In the genomic region with DNA sequence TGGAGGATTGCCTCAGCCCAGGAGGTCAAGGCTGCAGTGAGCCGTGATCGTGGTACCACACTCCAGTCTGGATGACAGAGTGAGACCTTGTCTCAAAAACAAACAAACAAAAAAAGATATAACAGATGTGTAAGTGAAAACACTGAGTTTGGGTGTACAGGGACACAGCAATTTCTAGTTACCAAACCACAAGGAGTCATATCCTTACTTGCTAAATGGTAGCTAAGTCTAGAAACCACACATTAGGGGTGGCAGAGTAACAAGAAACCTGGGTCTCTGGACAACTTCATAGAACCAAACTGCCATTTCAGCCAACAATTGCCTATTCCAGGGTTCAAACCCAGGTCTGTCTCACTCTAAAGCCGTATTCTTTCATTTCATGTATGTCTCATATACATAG, we compare ENCODE assay signal across 22 cellular contexts. TPM values are rescaled to one million over a fixed set of nuclear protein-coding genes. Genes with fewer than 3 reads are reported as not detected.
A peak's percentile ranks its signal among the peaks of the same experiment; 100 is the strongest.
DNase-seq lines count a peak whose midpoint lies in the region; ATAC-seq and TF ChIP-seq lines count a peak whose summit lies in the region.
"Had no signal": no experiment of that assay in that cellular context is flagged by ENCODE, and none has a peak within 500 bp of the region (broad histone marks: within the 10 kb centered on the region; RNA-seq: fewer than 3 reads in every experiment).

No MANE protein-coding gene starts in this region.

- no peaks in the 10 kb centered on the region for H3K36me3 Mint-ChIP-seq in activated T-helper 17 cell treated with anti-CD3 and anti-CD28 coated beads, Interleukin-2, amount 50 U/mL, for 72 hours (ENCODE audit: low read depth)
- H3K36me3 Mint-ChIP-seq in activated T-helper 1 cell treated with anti-CD3 and anti-CD28 coated beads, Interleukin-12 subunit alpha, Interleukin-12 subunit beta, Interleukin-2, Interleukin-4 antibody, amounts not matched to agents 30 ng/mL and 10 ng/mL and 1 ng/mL, durations not matched to agents 14 hours and 24 hours and 36 hours (ENCODE audit: low read depth) = no peaks in the 10 kb centered on the region
- H3K36me3 Mint-ChIP-seq: CD4-positive, alpha-beta memory T cell had no signal

- no peaks in the 10 kb centered on the region; the same call in 1 of the 2 replicates for H3K27me3 ChIP-seq in GM06990 (replicated peaks; ENCODE audit: control insufficient read depth, insufficient read depth, low read length)

- no peaks in the 10 kb centered on the region for H3K9me3 Mint-ChIP-seq in activated T-helper 17 cell treated with anti-CD3 and anti-CD28 coated beads, Interleukin-2, amount 50 U/mL, for 72 hours
- no peaks in the 10 kb centered on the region for H3K9me3 Mint-ChIP-seq in activated T-helper 1 cell treated with anti-CD3 and anti-CD28 coated beads, Interleukin-12 subunit alpha, Interleukin-12 subunit beta, Interleukin-2, Interleukin-4 antibody, amounts not matched to agents 30 ng/mL and 10 ng/mL and 1 ng/mL, durations not matched to agents 14 hours and 24 hours and 36 hours
- H3K9me3 Mint-ChIP-seq: CD4-positive, alpha-beta memory T cell had no signal

- no peaks in the 10 kb centered on the region for H3K36me3 ChIP-seq in GM06990 (ENCODE audit: control insufficient read depth, insufficient read depth, low read length)
- H3K36me3 ChIP-seq: HAP-1 had no signal

- peak; percentile 58 for ATAC-seq in activated T-helper 17 cell treated with anti-CD3 and anti-CD28 coated beads, Interleukin-2, amount 50 U/mL, for 72 hours (replicated peaks)

- no peak overlapping the region for H3K27ac Mint-ChIP-seq in activated T-helper 17 cell treated with anti-CD3 and anti-CD28 coated beads, Interleukin-2, amount 50 U/mL, for 72 hours
- no peak overlapping the region for H3K27ac Mint-ChIP-seq in activated T-helper 1 cell treated with anti-CD3 and anti-CD28 coated beads, Interleukin-12 subunit alpha, Interleukin-12 subunit beta, Interleukin-2, Interleukin-4 antibody, amounts not matched to agents 30 ng/mL and 10 ng/mL and 1 ng/mL, durations not matched to agents 14 hours and 24 hours and 36 hours

- H3K4me3 ChIP-seq in GM06990 (replicated peaks; ENCODE audit: low read depth, low read length) (no peak overlapping the region), GM12865 (ENCODE audit: low read depth, low read length) (no peak overlapping the region)
- H3K4me3 ChIP-seq: HAP-1 had no signal

- peaks cover 3% of the 10 kb centered on the region for H3K27me3 Mint-ChIP-seq in activated T-helper 17 cell treated with anti-CD3 and anti-CD28 coated beads, Interleukin-2, amount 50 U/mL, for 72 hours
- H3K27me3 Mint-ChIP-seq in activated T-helper 1 cell treated with anti-CD3 and anti-CD28 coated beads, Interleukin-12 subunit alpha, Interleukin-12 subunit beta, Interleukin-2, Interleukin-4 antibody, amounts not matched to agents 30 ng/mL and 10 ng/mL and 1 ng/mL, durations not matched to agents 14 hours and 24 hours and 36 hours (ENCODE audit: insufficient read depth) = peaks cover 14% of the 10 kb centered on the region

- DNase-seq in GM06990 (ENCODE audit: extremely low read depth, insufficient read length) = peak; percentile 9
- peak; percentile 27 for DNase-seq in GM12865 (ENCODE audit: low read depth)
- peak; percentile 3 for DNase-seq in LHCN-M2 (ENCODE audit: low read depth)
- no peak for DNase-seq in activated T-helper 1 cell treated with anti-CD3 and anti-CD28 coated beads, Interleukin-12 subunit alpha, Interleukin-12 subunit beta, Interleukin-2, Interleukin-4 antibody, amounts not matched to agents 30 ng/mL and 10 ng/mL and 1 ng/mL, durations not matched to agents 14 hours and 24 hours and 36 hours (ENCODE audit: low spot score)
- DNase-seq in HCEC 1CT = no peak
- DNase-seq in SHP77 treated with DMSO at 0.1 percent for 48 hours (lab: John Stamatoyannopoulos, UW) = no peak
- DNase-seq in activated gamma-delta T cell treated with Interleukin-2 at 50 U/mL for 16 hours = no peak
- DNase-seq: C1 segment of cervical spinal cord; Calu3; CD4-positive, alpha-beta memory T cell; COR-L47; DMS53; DMS79 treated with DMSO at 0.1 percent for 48 hours; GF-D8; GOT3 had no signal

- intact Hi-C loops in activated T-helper 1 cell treated with anti-CD3 and anti-CD28 coated beads, Interleukin-12 subunit alpha, Interleukin-12 subunit beta, Interleukin-2, Interleukin-4 antibody, amounts not matched to agents 30 ng/mL and 10 ng/mL and 1 ng/mL, durations not matched to agents 14 hours and 24 hours and 36 hours (cut with micrococcal nuclease) = no loop called here

- no peaks in the 10 kb centered on the region for H3K4me1 Mint-ChIP-seq in activated T-helper 17 cell treated with anti-CD3 and anti-CD28 coated beads, Interleukin-2, amount 50 U/mL, for 72 hours
- no peaks in the 10 kb centered on the region for H3K4me1 Mint-ChIP-seq in activated T-helper 1 cell treated with anti-CD3 and anti-CD28 coated beads, Interleukin-12 subunit alpha, Interleukin-12 subunit beta, Interleukin-2, Interleukin-4 antibody, amounts not matched to agents 30 ng/mL and 10 ng/mL and 1 ng/mL, durations not matched to agents 14 hours and 24 hours and 36 hours (ENCODE audit: low read depth)
- H3K4me1 Mint-ChIP-seq: CD4-positive, alpha-beta memory T cell had no signal

- no peak for TF ChIP-seq CTCF in GM06990 (IDR thresholded peaks at IDR 0.05; ENCODE audit: insufficient read depth, low read length, poor library complexity, severe bottlenecking)
- TF ChIP-seq CTCF in GM12865 (IDR thresholded peaks at IDR 0.05; ENCODE audit: insufficient read depth, low read depth, low read length, missing control alignments) = no peak

- H3K4me3 Mint-ChIP-seq in activated T-helper 17 cell treated with anti-CD3 and anti-CD28 coated beads, Interleukin-2, amount 50 U/mL, for 72 hours = no peak overlapping the region
- no peak overlapping the region for H3K4me3 Mint-ChIP-seq in activated T-helper 1 cell treated with anti-CD3 and anti-CD28 coated beads, Interleukin-12 subunit alpha, Interleukin-12 subunit beta, Interleukin-2, Interleukin-4 antibody, amounts not matched to agents 30 ng/mL and 10 ng/mL and 1 ng/mL, durations not matched to agents 14 hours and 24 hours and 36 hours
- H3K4me3 Mint-ChIP-seq: CD4-positive, alpha-beta memory T cell had no signal

RNA-seq across cellular contexts. Expression of gene PPEF2, which starts 20.8 kb away (rescaled TPM):
- total RNA-seq in LHCN-M2 (2014; rRNA removed) = 0.06 TPM in 1 of 2 replicates, not detected in the other
- polyA plus RNA-seq in LHCN-M2 (2012) = not detected
- total RNA-seq in activated T-helper 17 cell treated with anti-CD3 and anti-CD28 coated beads, Interleukin-2, amount 50 U/mL, for 72 hours = under 1 TPM in 1 of 2 donors, not detected in 1; 0.24 TPM
- not detected in 2 replicates for total RNA-seq in activated T-helper 1 cell treated with anti-CD3 and anti-CD28 coated beads, Interleukin-12 subunit alpha, Interleukin-12 subunit beta, Interleukin-2, Interleukin-4 antibody, amounts not matched to agents 30 ng/mL and 10 ng/mL and 1 ng/mL, durations not matched to agents 14 hours and 24 hours and 36 hours
- total RNA-seq: A172, A673, Calu3, Daoy, G401 had no signal
- polyA plus RNA-seq: BJ; CD4-positive, alpha-beta memory T cell had no signal

RNA-seq across cellular contexts. Expression of gene NAAA, which starts 59.3 kb away (rescaled TPM):
- 21.3 and 24.4 TPM in 2 replicates for total RNA-seq in LHCN-M2 (2014; rRNA removed)
- polyA plus RNA-seq in LHCN-M2 (2012) = 7.0 TPM
- total RNA-seq in activated T-helper 17 cell treated with anti-CD3 and anti-CD28 coated beads, Interleukin-2, amount 50 U/mL, for 72 hours = 10 to 100 TPM; 14.7 to 36.5 TPM
- total RNA-seq in activated T-helper 1 cell treated with anti-CD3 and anti-CD28 coated beads, Interleukin-12 subunit alpha, Interleukin-12 subunit beta, Interleukin-2, Interleukin-4 antibody, amounts not matched to agents 30 ng/mL and 10 ng/mL and 1 ng/mL, durations not matched to agents 14 hours and 24 hours and 36 hours = 31.3 and 31.8 TPM in 2 replicates

Comparison
In these comparisons a context has a peak if more than half of its experiments do, and no peak if none do; other contexts are left out.
1. DNase-seq: peak in GM06990 (single experiment), GM12865 (single experiment) and LHCN-M2 (single experiment); none in activated T-helper 1 cell treated with anti-CD3 and anti-CD28 coated beads, Interleukin-12 subunit alpha, Interleukin-12 subunit beta, Interleukin-2, Interleukin-4 antibody, amounts not matched to agents 30 ng/mL and 10 ng/mL and 1 ng/mL, durations not matched to agents 14 hours and 24 hours and 36 hours (single experiment), HCEC 1CT (single experiment), SHP77 treated with DMSO at 0.1 percent for 48 hours (single experiment) and activated gamma-delta T cell treated with Interleukin-2 at 50 U/mL for 16 hours (single experiment).